28 cellular contexts compared by ENCODE assay signal in the genomic region with DNA sequence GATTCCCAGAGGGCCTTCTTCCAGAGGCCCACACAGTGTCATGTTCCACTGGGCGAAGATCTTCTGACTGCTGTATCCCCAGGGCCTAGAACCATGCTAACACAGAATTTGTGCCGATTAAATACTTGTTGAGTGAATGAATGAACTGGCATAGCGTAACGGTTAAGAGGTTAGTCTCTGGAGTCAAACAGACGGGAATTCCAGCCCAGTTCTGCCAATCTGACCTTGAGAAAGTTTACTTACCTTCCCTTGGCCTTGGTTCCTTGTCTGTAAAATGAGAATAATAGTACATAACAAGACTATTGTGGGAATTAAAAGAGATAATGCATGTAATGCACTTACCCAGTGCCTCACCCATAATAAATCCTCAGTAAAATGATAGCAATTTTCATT. TPM values are rescaled to one million over a fixed set of nuclear protein-coding genes. Genes with fewer than 3 reads are reported as not detected.
"Had no signal": no experiment of that assay in that cellular context is flagged by ENCODE, and none has a peak within 500 bp of the region (broad histone marks: within the 10 kb centered on the region; RNA-seq: fewer than 3 reads in every experiment).

No MANE protein-coding gene starts in this region.

- H3K4me1 ChIP-seq: adrenal gland had no signal

- H3K9me3 ChIP-seq: adrenal gland had no signal

- H3K27me3 ChIP-seq: brain microvascular endothelial cell had no signal

- H3K36me3 ChIP-seq: adrenal gland, brain microvascular endothelial cell, WERI-Rb-1 had no signal

- H2AFZ ChIP-seq: PC-9 had no signal

- H3K4me3 Mint-ChIP-seq: activated CD4-positive, alpha-beta memory T cell treated with anti-CD3 and anti-CD28 coated beads for 36 hours; activated CD4-positive, alpha-beta T cell treated with anti-CD3 and anti-CD28 coated beads for 36 hours; activated naive CD4-positive, alpha-beta T cell treated with anti-CD3 and anti-CD28 coated beads for 36 hours; activated T-cell treated with anti-CD3 and anti-CD28 coated beads, Interleukin-2, amount 50 U/mL, for 4 hours; activated T-helper 1 cell treated with anti-CD3 and anti-CD28 coated beads, Interleukin-12 subunit alpha, Interleukin-12 subunit beta, Interleukin-2, Interleukin-4 antibody, amounts not matched to agents 30 ng/mL and 10 ng/mL and 1 ng/mL, durations not matched to agents 14 hours and 24 hours and 36 hours had no signal

- DNase-seq: activated CD4-positive, alpha-beta memory T cell treated with anti-CD3 and anti-CD28 coated beads for 36 hours; activated CD4-positive, alpha-beta T cell treated with anti-CD3 and anti-CD28 coated beads for 36 hours; activated CD4-positive, alpha-beta T cell treated with anti-CD3 and anti-CD28 coated beads, Interleukin-2, amount 50 U/mL, for 1 hour; activated CD4-positive, CD25-positive, alpha-beta regulatory T cell; activated CD8-positive, alpha-beta memory T cell treated with anti-CD3 and anti-CD28 coated beads, Interleukin-2, amount 50 U/mL, for 4 hours; activated gamma-delta T cell treated with Interleukin-2 at 50 U/mL for 16 hours; activated naive CD4-positive, alpha-beta T cell treated with anti-CD3 and anti-CD28 coated beads for 36 hours; activated T-cell treated with anti-CD3 and anti-CD28 coated beads for 4 hours; activated T-cell treated with anti-CD3 and anti-CD28 coated beads, Interleukin-2, amount 50 U/mL, for 4 hours; adrenal gland; brain microvascular endothelial cell; central memory CD4-positive, alpha-beta T cell; NCI-H1930; NCI-H2081 treated with DMSO at 0.1 percent for 48 hours; NCI-H446 treated with DMSO at 0.1 percent for 48 hours; NCI-H524; NK-92 treated with Interleukin-12 subunit alpha and Interleukin-12 subunit beta, amount 100 ng/mL, for 24 hours; PC-9; SIG-M5; T1000; WERI-Rb-1 had no signal

- H3K9me3 Mint-ChIP-seq: activated CD4-positive, alpha-beta memory T cell treated with anti-CD3 and anti-CD28 coated beads for 36 hours; activated naive CD4-positive, alpha-beta T cell treated with anti-CD3 and anti-CD28 coated beads for 36 hours; activated naive CD4-positive, alpha-beta T cell treated with anti-CD3 and anti-CD28 coated beads, Interleukin-2, amount 50 U/mL, for 72 hours; activated T-cell treated with anti-CD3 and anti-CD28 coated beads, Interleukin-2, amount 50 U/mL, for 4 hours; activated T-helper 1 cell treated with anti-CD3 and anti-CD28 coated beads, Interleukin-12 subunit alpha, Interleukin-12 subunit beta, Interleukin-2, Interleukin-4 antibody, amounts not matched to agents 30 ng/mL and 10 ng/mL and 1 ng/mL, durations not matched to agents 14 hours and 24 hours and 36 hours had no signal

- ATAC-seq: activated CD4-positive, alpha-beta T cell treated with anti-CD3 and anti-CD28 coated beads for 36 hours; activated naive CD4-positive, alpha-beta T cell treated with anti-CD3 and anti-CD28 coated beads, Interleukin-2, amount 50 U/mL, for 72 hours; activated T-cell treated with anti-CD3 and anti-CD28 coated beads, Interleukin-2, amount 50 U/mL, for 4 hours; K562; Right ventricle myocardium inferior had no signal

- H3K27ac Mint-ChIP-seq: activated CD4-positive, alpha-beta memory T cell treated with anti-CD3 and anti-CD28 coated beads for 36 hours; activated CD4-positive, alpha-beta T cell treated with anti-CD3 and anti-CD28 coated beads for 36 hours; activated naive CD4-positive, alpha-beta T cell treated with anti-CD3 and anti-CD28 coated beads for 36 hours; activated naive CD4-positive, alpha-beta T cell treated with anti-CD3 and anti-CD28 coated beads, Interleukin-2, amount 50 U/mL, for 72 hours; activated T-helper 1 cell treated with anti-CD3 and anti-CD28 coated beads, Interleukin-12 subunit alpha, Interleukin-12 subunit beta, Interleukin-2, Interleukin-4 antibody, amounts not matched to agents 30 ng/mL and 10 ng/mL and 1 ng/mL, durations not matched to agents 14 hours and 24 hours and 36 hours had no signal

- H3K36me3 Mint-ChIP-seq: activated CD4-positive, alpha-beta memory T cell treated with anti-CD3 and anti-CD28 coated beads for 36 hours; activated naive CD4-positive, alpha-beta T cell treated with anti-CD3 and anti-CD28 coated beads, Interleukin-2, amount 50 U/mL, for 72 hours had no signal

- H3K27ac ChIP-seq: adrenal gland, brain microvascular endothelial cell, PC-9, WERI-Rb-1 had no signal

- H3K4me3 ChIP-seq: adrenal gland, K562, PC-9 had no signal

RNA-seq across cellular contexts. Expression of a gene that starts 58.3 kb away (rescaled TPM):
- total RNA-seq: activated naive CD4-positive, alpha-beta T cell treated with anti-CD3 and anti-CD28 coated beads for 36 hours; activated naive CD4-positive, alpha-beta T cell treated with anti-CD3 and anti-CD28 coated beads, Interleukin-2, amount 50 U/mL, for 72 hours; activated T-helper 1 cell treated with anti-CD3 and anti-CD28 coated beads, Interleukin-12 subunit alpha, Interleukin-12 subunit beta, Interleukin-2, Interleukin-4 antibody, amounts not matched to agents 30 ng/mL and 10 ng/mL and 1 ng/mL, durations not matched to agents 14 hours and 24 hours and 36 hours; adrenal gland; cerebellum; Right ventricle myocardium inferior; T-helper 1 cell treated with Interleukin-12 subunit alpha and Interleukin-12 subunit beta and Interleukin-4 antibody, amounts not matched to agents 30 ng/mL and 1 ng/mL, for 36 hours; T-helper 2 cell treated with Interferon-gamma antibody and Interleukin-4, amounts not matched to agents 100 ng/mL and 5 ng/mL, for 36 hours had no signal
- polyA plus RNA-seq: adrenal gland had no signal
